ENCODE assay signal across 20 cellular contexts in genomic region chr10:79392020-79392398, GRCh38. TPM values are rescaled to one million over a fixed set of nuclear protein-coding genes. Genes with fewer than 3 reads are reported as not detected.
DNase-seq lines count a peak whose midpoint lies in the region; ATAC-seq and TF ChIP-seq lines count a peak whose summit lies in the region.
"Had no signal": no experiment of that assay in that cellular context is flagged by ENCODE, and none has a peak within 500 bp of the region (broad histone marks: within the 10 kb centered on the region; RNA-seq: fewer than 3 reads in every experiment).

No MANE protein-coding gene starts in this region.

- TF ChIP-seq CTCF in neural crest cell (conservative IDR thresholded peaks at IDR 0.05) (no peak), prostate gland (IDR thresholded peaks at IDR 0.05) (no peak), neural progenitor cell (IDR thresholded peaks at IDR 0.05) (no peak)

- WGBS in prostate gland: 93% methylated on average over 14 of the region's 14 CpGs

- peak overlapping the region; percentile 93 for H3K27ac Mint-ChIP-seq in neural crest cell (ENCODE audit: unreplicated experiment)
- H3K27ac Mint-ChIP-seq in neural progenitor cell: no peak overlapping the region
- H3K27ac Mint-ChIP-seq: activated CD8-positive, alpha-beta T cell treated with anti-CD3 and anti-CD28 coated beads, Interleukin-2, amount 10 ng/mL, durations not matched to agents 7 days and 5 days; T-helper 1 cell treated with Interleukin-12 subunit alpha and Interleukin-12 subunit beta and Interleukin-4 antibody, amounts not matched to agents 30 μg/mL and 1 μg/mL, for 36 hours had no signal

- no peaks in the 10 kb centered on the region for H3F3A ChIP-seq in neural progenitor cell (ENCODE audit: low read depth)

- H3K79me2 ChIP-seq in neural progenitor cell (ENCODE audit: low read depth): no peaks in the 10 kb centered on the region

- no peak for ATAC-seq in activated CD4-positive, CD25-positive, alpha-beta regulatory T cell treated with anti-CD3 and anti-CD28 coated beads, Interleukin-2, amount 50 U/mL, for 24 hours
- ATAC-seq: activated CD8-positive, alpha-beta T cell treated with anti-CD3 and anti-CD28 coated beads, Interleukin-2, amount 10 ng/mL, durations not matched to agents 7 days and 5 days; foreskin keratinocyte had no signal

- H3K4me1 Mint-ChIP-seq in neural crest cell (peaks cover 11% of the 10 kb centered on the region), neural progenitor cell (peaks cover 5% of the 10 kb centered on the region)

- no peak overlapping the region for H3K4me3 Mint-ChIP-seq in neural crest cell
- H3K4me3 Mint-ChIP-seq in neural progenitor cell: no peak overlapping the region
- H3K4me3 Mint-ChIP-seq: activated CD8-positive, alpha-beta T cell treated with anti-CD3 and anti-CD28 coated beads, Interleukin-2, amount 10 ng/mL, durations not matched to agents 7 days and 5 days; IgD-negative memory B cell; T-helper 1 cell treated with Interleukin-12 subunit alpha and Interleukin-12 subunit beta and Interleukin-4 antibody, amounts not matched to agents 30 μg/mL and 1 μg/mL, for 36 hours had no signal

- peak; percentile 6 for DNase-seq in activated CD4-positive, CD25-positive, alpha-beta regulatory T cell treated with anti-CD3 and anti-CD28 coated beads, Interleukin-2, amount 50 U/mL, for 72 hours
- DNase-seq in neural crest cell (ENCODE audit: low read depth, low spot score): no peak
- DNase-seq in substantia nigra (lab: John Stamatoyannopoulos, UW): no peak
- no peak for DNase-seq in prostate gland (ENCODE audit: low spot score)
- DNase-seq in neural progenitor cell (ENCODE audit: low spot score): no peak
- DNase-seq in RPMI8226: no peak
- DNase-seq: activated CD8-positive, alpha-beta T cell treated with anti-CD3 and anti-CD28 coated beads, Interleukin-2, amount 10 ng/mL, durations not matched to agents 7 days and 5 days; anterior cingulate cortex; C1 segment of cervical spinal cord; foreskin keratinocyte; GDM1; NCI-H2029; NCI-H446 treated with DMSO at 0.1 percent for 48 hours; stimulated activated CD4-positive, alpha-beta T cell treated with anti-CD3 and anti-CD28 coated beads, Interleukin-1b, Interleukin-23, amount 100 ng/mL, for 48 hours had no signal

- H3K27me3 Mint-ChIP-seq in neural crest cell (ENCODE audit: low read depth) (no peaks in the 10 kb centered on the region), neural progenitor cell (ENCODE audit: insufficient read depth, low read depth) (no peaks in the 10 kb centered on the region)
- H3K27me3 Mint-ChIP-seq: IgD-negative memory B cell had no signal

- H3K36me3 ChIP-seq in prostate gland: no peaks in the 10 kb centered on the region
- H3K36me3 ChIP-seq in neural progenitor cell: no peaks in the 10 kb centered on the region

- H3K4me1 ChIP-seq in prostate gland (replicated peaks) (no peaks in the 10 kb centered on the region), neural progenitor cell (no peaks in the 10 kb centered on the region)
- H3K4me1 ChIP-seq: foreskin keratinocyte had no signal

- intact Hi-C loops in prostate gland (cut with DNase I): no loop called here

- H3K27me3 ChIP-seq in prostate gland (replicated peaks; ENCODE audit: insufficient read depth) (no peaks in the 10 kb centered on the region), neural progenitor cell (no peaks in the 10 kb centered on the region)

- H4K20me1 ChIP-seq in neural progenitor cell (ENCODE audit: low read depth): no peaks in the 10 kb centered on the region

- H3K9me3 Mint-ChIP-seq in neural crest cell (no peaks in the 10 kb centered on the region), neural progenitor cell (no peaks in the 10 kb centered on the region)
- H3K9me3 Mint-ChIP-seq: T-helper 1 cell treated with Interleukin-12 subunit alpha and Interleukin-12 subunit beta and Interleukin-4 antibody, amounts not matched to agents 30 μg/mL and 1 μg/mL, for 36 hours had no signal

- no peak overlapping the region for H3K9ac ChIP-seq in neural progenitor cell

- no peak overlapping the region for H3K4me2 ChIP-seq in neural progenitor cell

- H3K27ac ChIP-seq in cingulate gyrus (ENCODE audit: low read depth, low read length): peak overlapping the region; percentile 69
- H3K27ac ChIP-seq in substantia nigra (ENCODE audit: low read depth, low read length, poor library complexity, severe bottlenecking): peak overlapping the region; percentile 80
- no peak overlapping the region for H3K27ac ChIP-seq in prostate gland
- H3K27ac ChIP-seq in neural progenitor cell: no peak overlapping the region
- H3K27ac ChIP-seq: foreskin keratinocyte, thoracic aorta, VCaP had no signal

- no peak for TF ChIP-seq POLR2A in prostate gland (IDR thresholded peaks at IDR 0.05)

- H2AFZ ChIP-seq in neural progenitor cell (replicated peaks): no peak overlapping the region

- H3K36me3 Mint-ChIP-seq in neural crest cell (ENCODE audit: low read depth): peaks cover 4% of the 10 kb centered on the region
- H3K36me3 Mint-ChIP-seq in neural progenitor cell: peaks cover 2% of the 10 kb centered on the region
- H3K36me3 Mint-ChIP-seq: IgD-negative memory B cell had no signal

- H3K4me3 ChIP-seq in prostate gland (no peak overlapping the region), neural progenitor cell (no peak overlapping the region)
- H3K4me3 ChIP-seq: thoracic aorta had no signal

- H3K9me3 ChIP-seq in prostate gland (no peaks in the 10 kb centered on the region), neural progenitor cell (ENCODE audit: low read depth) (no peaks in the 10 kb centered on the region)
- H3K9me3 ChIP-seq: thoracic aorta had no signal

RNA-seq across cellular contexts. Expression of gene PPIF, which starts 44.7 kb away (rescaled TPM):
- 74.2 and 76.8 TPM in 2 replicates for total RNA-seq in neural crest cell
- total RNA-seq in prostate gland: 10 to 100 TPM; 30.6 to 69.1 TPM
- 27.1 and 27.8 TPM in 2 replicates for total RNA-seq in neural progenitor cell (ENCODE audit: low replicate concordance)

RNA-seq across cellular contexts. Expression of gene ZCCHC24, which starts 53.4 kb away (rescaled TPM):
- 24.3 and 26.5 TPM in 2 replicates for total RNA-seq in neural crest cell
- total RNA-seq in prostate gland: 10 to 100 TPM; 20.8 to 51.2 TPM
- total RNA-seq in neural progenitor cell (ENCODE audit: low replicate concordance): 5.9 and 10.7 TPM in 2 replicates

Comparison
In these comparisons a context has a peak if more than half of its experiments do, and no peak if none do; other contexts are left out.
1. H3K27ac ChIP-seq: peak in cingulate gyrus (single experiment) and substantia nigra (single experiment); none in prostate gland (0 of 2) and neural progenitor cell (single experiment).